ENCODE assay signal across 27 cellular contexts in genomic region chr3:55984631-55985030, GRCh38.
"Had no signal": no experiment of that assay in that cellular context is flagged by ENCODE, and none has a peak within 500 bp of the region (broad histone marks: within the 10 kb centered on the region; RNA-seq: fewer than 3 reads in every experiment).

No MANE protein-coding gene starts in this region.

- H3K27ac ChIP-seq: adrenal gland, body of pancreas, stomach, thyroid gland, upper lobe of left lung had no signal

- H3K4me3 ChIP-seq: adrenal gland, body of pancreas, smooth muscle cell, stomach, thyroid gland, upper lobe of left lung had no signal

- DNase-seq: activated CD4-positive, alpha-beta T cell treated with anti-CD3 and anti-CD28 coated beads for 36 hours; activated CD4-positive, CD25-positive, alpha-beta regulatory T cell; activated CD8-positive, alpha-beta memory T cell treated with anti-CD3 and anti-CD28 coated beads, Interleukin-2, amount 10 ng/mL, durations not matched to agents 7 days and 5 days; activated CD8-positive, alpha-beta T cell treated with anti-CD3 and anti-CD28 coated beads, Interleukin-2, amount 10 ng/mL, durations not matched to agents 7 days and 5 days; activated naive CD4-positive, alpha-beta T cell treated with anti-CD3 and anti-CD28 coated beads for 36 hours; activated naive CD8-positive, alpha-beta T cell treated with anti-CD3 and anti-CD28 coated beads for 36 hours; activated T-cell treated with anti-CD3 and anti-CD28 coated beads, Interleukin-2, amount 50 U/mL, for 48 hours; adrenal gland; aorta; body of pancreas; dermis blood vessel endothelial cell; effector CD4-positive, alpha-beta T cell; left colon; stimulated activated CD4-positive, alpha-beta T cell treated with anti-CD3 and anti-CD28 coated beads, Interleukin-15, amount 100 ng/mL, for 24 hours; stimulated activated CD4-positive, alpha-beta T cell treated with anti-CD3 and anti-CD28 coated beads, Interleukin-2, amount 100 ng/mL, for 24 hours; stimulated activated naive B cell treated with anti-CD40 and anti-IgM and Interleukin-4, amounts not matched to agents 10 μg/mL and 1 μg/mL and 100 μg/mL, for 72 hours; stomach; thyroid gland; upper lobe of left lung had no signal

- H3K4me1 ChIP-seq: adrenal gland, body of pancreas, thyroid gland, upper lobe of left lung had no signal

- ATAC-seq: activated CD4-positive, alpha-beta T cell treated with anti-CD3 and anti-CD28 coated beads for 36 hours; activated CD8-positive, alpha-beta memory T cell treated with anti-CD3 and anti-CD28 coated beads, Interleukin-2, amount 10 ng/mL, durations not matched to agents 7 days and 5 days; activated CD8-positive, alpha-beta T cell treated with anti-CD3 and anti-CD28 coated beads, Interleukin-2, amount 10 ng/mL, durations not matched to agents 7 days and 5 days; body of pancreas; left colon; natural killer cell treated with Interleukin-12 subunit alpha and Interleukin-12 subunit beta and Interleukin-15 and Interleukin-18, amount 100 ng/mL, for 72 hours; sciatic nerve; stimulated activated naive B cell treated with anti-CD40 and anti-IgM and Interleukin-4, amounts not matched to agents 10 μg/mL and 1 μg/mL and 100 μg/mL, for 72 hours had no signal

- H3K27me3 Mint-ChIP-seq: activated CD8-positive, alpha-beta memory T cell treated with anti-CD3 and anti-CD28 coated beads, Interleukin-2, amount 10 ng/mL, durations not matched to agents 7 days and 5 days; activated naive CD8-positive, alpha-beta T cell treated with anti-CD3 and anti-CD28 coated beads for 36 hours; natural killer cell treated with Interleukin-12 subunit alpha and Interleukin-12 subunit beta and Interleukin-15 and Interleukin-18, amount 100 ng/mL, for 72 hours had no signal

- H3K36me3 ChIP-seq: adrenal gland, stomach, thyroid gland, upper lobe of left lung had no signal

- H3K27ac Mint-ChIP-seq: activated CD4-positive, alpha-beta T cell treated with anti-CD3 and anti-CD28 coated beads for 36 hours; activated CD8-positive, alpha-beta memory T cell treated with anti-CD3 and anti-CD28 coated beads, Interleukin-2, amount 10 ng/mL, durations not matched to agents 7 days and 5 days; activated CD8-positive, alpha-beta T cell treated with anti-CD3 and anti-CD28 coated beads, Interleukin-2, amount 10 ng/mL, durations not matched to agents 7 days and 5 days; activated naive CD4-positive, alpha-beta T cell treated with anti-CD3 and anti-CD28 coated beads for 36 hours; activated naive CD8-positive, alpha-beta T cell treated with anti-CD3 and anti-CD28 coated beads for 36 hours; activated T-helper 2 cell treated with anti-CD3 and anti-CD28 coated beads, Interferon-gamma antibody, Interleukin-2, Interleukin-4, amounts not matched to agents 10 μg/mL and 5 μg/mL and 100 μg/mL, durations not matched to agents 14 hours and 24 hours and 36 hours; natural killer cell treated with Interleukin-12 subunit alpha and Interleukin-12 subunit beta and Interleukin-15 and Interleukin-18, amount 100 ng/mL, for 72 hours; stimulated activated naive B cell treated with anti-CD40 and anti-IgM and Interleukin-4, amounts not matched to agents 10 μg/mL and 1 μg/mL and 100 μg/mL, for 72 hours had no signal

- H3K4me2 ChIP-seq: smooth muscle cell had no signal

- H3K9me3 ChIP-seq: adrenal gland, body of pancreas, stomach, thyroid gland, upper lobe of left lung had no signal

- H3K4me1 Mint-ChIP-seq: activated CD4-positive, alpha-beta T cell treated with anti-CD3 and anti-CD28 coated beads for 36 hours; activated CD8-positive, alpha-beta memory T cell treated with anti-CD3 and anti-CD28 coated beads, Interleukin-2, amount 10 ng/mL, durations not matched to agents 7 days and 5 days; activated naive CD8-positive, alpha-beta T cell treated with anti-CD3 and anti-CD28 coated beads for 36 hours; stimulated activated naive B cell treated with anti-CD40 and anti-IgM and Interleukin-4, amounts not matched to agents 10 μg/mL and 1 μg/mL and 100 μg/mL, for 72 hours had no signal

- H3K9me3 Mint-ChIP-seq: activated naive CD4-positive, alpha-beta T cell treated with anti-CD3 and anti-CD28 coated beads for 36 hours; activated naive CD8-positive, alpha-beta T cell treated with anti-CD3 and anti-CD28 coated beads for 36 hours; activated T-helper 2 cell treated with anti-CD3 and anti-CD28 coated beads, Interferon-gamma antibody, Interleukin-2, Interleukin-4, amounts not matched to agents 10 μg/mL and 5 μg/mL and 100 μg/mL, durations not matched to agents 14 hours and 24 hours and 36 hours; natural killer cell treated with Interleukin-12 subunit alpha and Interleukin-12 subunit beta and Interleukin-15 and Interleukin-18, amount 100 ng/mL, for 72 hours; stimulated activated naive B cell treated with anti-CD40 and anti-IgM and Interleukin-4, amounts not matched to agents 10 μg/mL and 1 μg/mL and 100 μg/mL, for 72 hours had no signal

- H3K27me3 ChIP-seq: adrenal gland, body of pancreas, stomach, thyroid gland, upper lobe of left lung had no signal

- H3K4me3 Mint-ChIP-seq: activated CD4-positive, alpha-beta T cell treated with anti-CD3 and anti-CD28 coated beads for 36 hours; activated CD8-positive, alpha-beta memory T cell treated with anti-CD3 and anti-CD28 coated beads, Interleukin-2, amount 10 ng/mL, durations not matched to agents 7 days and 5 days; activated CD8-positive, alpha-beta T cell treated with anti-CD3 and anti-CD28 coated beads, Interleukin-2, amount 10 ng/mL, durations not matched to agents 7 days and 5 days; activated naive CD4-positive, alpha-beta T cell treated with anti-CD3 and anti-CD28 coated beads for 36 hours; activated naive CD8-positive, alpha-beta T cell treated with anti-CD3 and anti-CD28 coated beads for 36 hours; natural killer cell treated with Interleukin-12 subunit alpha and Interleukin-12 subunit beta and Interleukin-15 and Interleukin-18, amount 100 ng/mL, for 72 hours; stimulated activated naive B cell treated with anti-CD40 and anti-IgM and Interleukin-4, amounts not matched to agents 10 μg/mL and 1 μg/mL and 100 μg/mL, for 72 hours had no signal

- H3K36me3 Mint-ChIP-seq: activated CD8-positive, alpha-beta memory T cell treated with anti-CD3 and anti-CD28 coated beads, Interleukin-2, amount 10 ng/mL, durations not matched to agents 7 days and 5 days; activated naive CD8-positive, alpha-beta T cell treated with anti-CD3 and anti-CD28 coated beads for 36 hours; natural killer cell treated with Interleukin-12 subunit alpha and Interleukin-12 subunit beta and Interleukin-15 and Interleukin-18, amount 100 ng/mL, for 72 hours; stimulated activated naive B cell treated with anti-CD40 and anti-IgM and Interleukin-4, amounts not matched to agents 10 μg/mL and 1 μg/mL and 100 μg/mL, for 72 hours had no signal

- FAIRE-seq: colon, endometrium, frontal cortex, keratinocyte had no signal
